In genomic region chr11:113991718-113992458, GRCh38 we compare ENCODE assay signal across 1 cellular context.
TF ChIP-seq lines count a peak whose summit lies in the region.

No MANE protein-coding gene starts in this region.

TF ChIP-seq in HEK293, 187 proteins besides CTCF, POLR2A, EP300 and RAD21 (continued from another document):
- no peak for TF ChIP-seq ZNF280D (tag by site-specific recombination; IDR thresholded peaks at IDR 0.05)
